ENCODE assay signal across 1 cellular context in genomic region chr5:1509346-1510085, GRCh38.
TF ChIP-seq lines count a peak whose summit lies in the region.

No MANE protein-coding gene starts in this region.

TF ChIP-seq in HepG2, 621 proteins besides CTCF, POLR2A, EP300 and RAD21:
- peak; percentile 23 for TF ChIP-seq AGO2 (optimal IDR thresholded peaks at IDR 0.05; ENCODE audit: low read depth, low read length)
- TF ChIP-seq, protein P1, sequence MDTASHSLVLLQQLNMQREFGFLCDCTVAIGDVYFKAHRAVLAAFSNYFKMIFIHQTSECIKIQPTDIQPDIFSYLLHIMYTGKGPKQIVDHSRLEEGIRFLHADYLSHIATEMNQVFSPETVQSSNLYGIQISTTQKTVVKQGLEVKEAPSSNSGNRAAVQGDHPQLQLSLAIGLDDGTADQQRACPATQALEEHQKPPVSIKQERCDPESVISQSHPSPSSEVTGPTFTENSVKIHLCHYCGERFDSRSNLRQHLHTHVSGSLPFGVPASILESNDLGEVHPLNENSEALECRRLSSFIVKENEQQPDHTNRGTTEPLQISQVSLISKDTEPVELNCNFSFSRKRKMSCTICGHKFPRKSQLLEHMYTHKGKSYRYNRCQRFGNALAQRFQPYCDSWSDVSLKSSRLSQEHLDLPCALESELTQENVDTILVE (CRISPR knock-in tag; IDR thresholded peaks at IDR 0.05): no peak
